Comparison of ENCODE assay signal across 9 cellular contexts in genomic region chr9:122827759-122828090, GRCh38. TPM values are rescaled to one million over a fixed set of nuclear protein-coding genes. Genes with fewer than 3 reads are reported as not detected.
DNase-seq lines count a peak whose midpoint lies in the region; ATAC-seq and TF ChIP-seq lines count a peak whose summit lies in the region.
"Had no signal": no experiment of that assay in that cellular context is flagged by ENCODE, and none has a peak within 500 bp of the region (broad histone marks: within the 10 kb centered on the region; RNA-seq: fewer than 3 reads in every experiment).

No MANE protein-coding gene starts in this region.

- peaks cover 4% of the 10 kb centered on the region for H3K79me1 ChIP-seq in neuronal stem cell (ENCODE audit: low read depth, low read length)

- H3K79me2 ChIP-seq in SK-N-SH (ENCODE audit: insufficient read depth) = peaks cover 52% of the 10 kb centered on the region

- peaks cover 9% of the 10 kb centered on the region for H3F3A ChIP-seq in SK-N-SH (replicated peaks; ENCODE audit: insufficient read depth)

- peak overlapping the region; percentile 44 for H3K18ac ChIP-seq in neuronal stem cell (ENCODE audit: low read length)

- H3K36me3 Mint-ChIP-seq in activated CD4-positive, alpha-beta T cell treated with anti-CD3 and anti-CD28 coated beads, Interleukin-2, amount 10 ng/mL, durations not matched to agents 24 days and 14 days (ENCODE audit: low read depth) = peaks cover 24% of the 10 kb centered on the region

- peak overlapping the region; percentile 92 for H2BK5ac ChIP-seq in neuronal stem cell (ENCODE audit: low read length)

- H3K4me1 ChIP-seq in SK-N-SH (ENCODE audit: control insufficient read depth in 1 of 2, insufficient read depth in 2 of 2, low read depth in 1 of 2, low read length in 1 of 2) = peaks cover 8 to 9% of the 10 kb centered on the region in 2 experiments; a peak in 2 of 4 replicates
- peaks cover 0 to 2% of the 10 kb centered on the region in 2 donors for H3K4me1 ChIP-seq in neuronal stem cell (ENCODE audit: control insufficient read depth in 2 of 2, insufficient read depth in 1 of 2, low read depth in 1 of 2, low read length in 2 of 2)

- no peak for TF ChIP-seq RAD21 in SK-N-SH (IDR thresholded peaks at IDR 0.05; ENCODE audit: low read length)

- CTCF ChIA-PET in SK-N-SH (lab: Yijun Ruan, JAX) = interaction anchor here (0.9 to 2.5 kb wide), 4 partner anchors 17 to 362 kb away, joined by 3 to 12 read pairs (median 4); no protein-coding TSS in a partner anchor

- no peak overlapping the region for H2BK12ac ChIP-seq in neuronal stem cell (ENCODE audit: low read length)

- H4K20me1 ChIP-seq in SK-N-SH (ENCODE audit: insufficient read depth) = no peaks in the 10 kb centered on the region; the same call in 1 of the 2 replicates

- no peaks in the 10 kb centered on the region for H3K9me3 ChIP-seq in SK-N-SH
- H3K9me3 ChIP-seq in neuronal stem cell (replicated peaks in 1 of 2; ENCODE audit: control insufficient read depth in 2 of 2, insufficient read depth in 1 of 2, low read depth in 1 of 2, low read length in 2 of 2) = no peaks in the 10 kb centered on the region

- peak; percentile 8 for ATAC-seq in HG02973 (IDR thresholded peaks at IDR 0.05; ENCODE audit: unreplicated experiment)

- DNase-seq in activated CD4-positive, alpha-beta T cell treated with anti-CD3 and anti-CD28 coated beads, Interleukin-2, amount 10 ng/mL, durations not matched to agents 24 days and 14 days = no peak
- DNase-seq in activated CD4-positive, alpha-beta T cell treated with anti-CD3 and anti-CD28 coated beads for 4 hours = no peak
- DNase-seq in SK-N-SH (no peak), fibroblast of gingiva (ENCODE audit: low read depth) (peak; percentile 27), neuronal stem cell (ENCODE audit: low spot score) (no peak), NK-92 (lab: John Stamatoyannopoulos, UW; ENCODE audit: unreplicated experiment) (no peak), NCI-H2171 treated with DMSO at 0.1 percent for 48 hours (lab: John Stamatoyannopoulos, UW) (no peak)

- no peaks in the 10 kb centered on the region for H3K9me2 ChIP-seq in SK-N-SH

- H3K4ac ChIP-seq in neuronal stem cell (ENCODE audit: low read length) = no peak overlapping the region

- H3K9me3 Mint-ChIP-seq in activated CD4-positive, alpha-beta T cell treated with anti-CD3 and anti-CD28 coated beads, Interleukin-2, amount 10 ng/mL, durations not matched to agents 24 days and 14 days = no peaks in the 10 kb centered on the region

- H3K27me3 Mint-ChIP-seq in activated CD4-positive, alpha-beta T cell treated with anti-CD3 and anti-CD28 coated beads, Interleukin-2, amount 10 ng/mL, durations not matched to agents 24 days and 14 days = no peaks in the 10 kb centered on the region

- peak overlapping the region; percentile 91 to 94 for H3K27ac ChIP-seq in SK-N-SH (ENCODE audit: low read depth in 2 of 2, low read length in 1 of 2)
- H3K27ac ChIP-seq in neuronal stem cell (replicated peaks; ENCODE audit: low read length) = peak overlapping the region; percentile 96

- intact Hi-C loops in activated CD4-positive, alpha-beta T cell treated with anti-CD3 and anti-CD28 coated beads, Interleukin-2, amount 10 ng/mL, durations not matched to agents 24 days and 14 days (cut with micrococcal nuclease) = loop anchor here (1.0 to 5.0 kb wide), 6 partner anchors 19 to 525 kb away; partner anchors contain the start of genes RABGAP1, RC3H2 and ZBTB26

- peaks cover 19 to 20% of the 10 kb centered on the region in 2 experiments for H3K36me3 ChIP-seq in SK-N-SH (replicated peaks in 1 of 2; ENCODE audit: control insufficient read depth in 1 of 2, insufficient read depth in 2 of 2, low read length in 1 of 2)
- H3K36me3 ChIP-seq in neuronal stem cell (replicated peaks in 1 of 2; ENCODE audit: control insufficient read depth in 2 of 2, insufficient read depth in 2 of 2, low read length in 2 of 2) = peaks cover 16 to 36% of the 10 kb centered on the region in 2 donors

- H3K4me1 Mint-ChIP-seq in activated CD4-positive, alpha-beta T cell treated with anti-CD3 and anti-CD28 coated beads, Interleukin-2, amount 10 ng/mL, durations not matched to agents 24 days and 14 days = peaks cover 23% of the 10 kb centered on the region

- peak overlapping the region; percentile 87 for H3K4me2 ChIP-seq in SK-N-SH
- peak overlapping the region; percentile 78 for H3K4me2 ChIP-seq in neuronal stem cell (ENCODE audit: insufficient read depth, low read length, poor library complexity, severe bottlenecking)

- H3K14ac ChIP-seq in neuronal stem cell (ENCODE audit: low read length) = no peak overlapping the region

- 0% methylated on average over 8 of the region's 8 CpGs for WGBS in SK-N-SH (ENCODE audit: low lambda C conversion rate)
- WGBS in neuronal stem cell (ENCODE audit: extremely low coverage in 2 of 2, insufficient read length in 2 of 2, insufficient replicate concordance in 1 of 2), 2 donors = no CpG with 5 or more reads among the region's 8 CpGs

- H4K91ac ChIP-seq in neuronal stem cell (ENCODE audit: low read depth, low read length, poor library complexity) = no peak overlapping the region

- peak overlapping the region; percentile 59 for H3K23ac ChIP-seq in neuronal stem cell (ENCODE audit: low read depth, low read length, poor library complexity)

- H3K27me3 ChIP-seq in SK-N-SH (ENCODE audit: insufficient read depth) (no peaks in the 10 kb centered on the region), neuronal stem cell (ENCODE audit: control insufficient read depth in 3 of 3, insufficient read depth in 3 of 3, low read depth in 1 of 3, low read length in 3 of 3) (no peaks in the 10 kb centered on the region)

- H2BK15ac ChIP-seq in neuronal stem cell (ENCODE audit: low read length) = no peak overlapping the region

- no peak overlapping the region for H2BK120ac ChIP-seq in neuronal stem cell (ENCODE audit: low read depth, low read length)

- H2AK5ac ChIP-seq in neuronal stem cell (ENCODE audit: low read depth, low read length) = peak overlapping the region; percentile 5

- peak overlapping the region; percentile 79 to 93 for H3K4me3 ChIP-seq in SK-N-SH (ENCODE audit: low read depth in 2 of 2, low read length in 1 of 2)
- H3K4me3 ChIP-seq in neuronal stem cell (ENCODE audit: low read length in 2 of 2) = peak overlapping the region; percentile 70 to 90

- no peak; the same call in 1 of the 2 replicates for TF ChIP-seq CTCF in SK-N-SH (IDR thresholded peaks at IDR 0.05)

- POLR2A ChIA-PET in SK-N-SH (lab: Yijun Ruan, JAX) = interaction anchor here (0.9 to 1.4 kb wide), 3 partner anchors 7 to 85 kb away, joined by 3 to 4 read pairs (median 3); partner anchors contain the start of gene ZBTB6

- H3K4me3 Mint-ChIP-seq in activated CD4-positive, alpha-beta T cell treated with anti-CD3 and anti-CD28 coated beads, Interleukin-2, amount 10 ng/mL, durations not matched to agents 24 days and 14 days = peak overlapping the region; percentile 93

- H3K27ac Mint-ChIP-seq in activated CD4-positive, alpha-beta T cell treated with anti-CD3 and anti-CD28 coated beads, Interleukin-2, amount 10 ng/mL, durations not matched to agents 24 days and 14 days = peak overlapping the region; percentile 94

- H2AFZ ChIP-seq in SK-N-SH (ENCODE audit: low read depth) (peak overlapping the region; percentile 100), neuronal stem cell (ENCODE audit: low read length) (peak overlapping the region; percentile 93)

- no peak for TF ChIP-seq EP300 in SK-N-SH (IDR thresholded peaks at IDR 0.05; ENCODE audit: borderline replicate concordance in 1 of 2, low read depth in 1 of 2, low read length in 1 of 2)

- H4K8ac ChIP-seq in neuronal stem cell (ENCODE audit: low read depth, low read length) = no peak overlapping the region

- peak overlapping the region; percentile 88 for H3K9ac ChIP-seq in SK-N-SH
- H3K9ac ChIP-seq in neuronal stem cell (ENCODE audit: low read depth, low read length, poor library complexity) = peak overlapping the region; percentile 94

TF ChIP-seq in SK-N-SH, 30 proteins besides CTCF, POLR2A, EP300 and RAD21:
- TF ChIP-seq MAX (IDR thresholded peaks at IDR 0.05; ENCODE audit: low read depth) = 0 out of 2 replicates have a peak, but pooled peaks have one; percentile 1
- TF ChIP-seq GATA2 (CRISPR knock-in tag; IDR thresholded peaks at IDR 0.05) = no peak

RNA-seq across cellular contexts. Expression of gene PDCL, which starts 0.7 kb away (rescaled TPM):
- total RNA-seq in activated CD4-positive, alpha-beta T cell treated with anti-CD3 and anti-CD28 coated beads, Interleukin-2, amount 10 ng/mL, durations not matched to agents 24 days and 14 days = 21.1 TPM in 2 replicates
- polyA plus RNA-seq in SK-N-SH (2012; rRNA removed) = 11.9 and 12.1 TPM in 2 replicates
- 14.4 and 17.7 TPM in 2 replicates for polyA plus RNA-seq in SK-N-SH (2012; cell fraction: cytosol; rRNA removed)
- polyA plus RNA-seq in SK-N-SH (2012; cell fraction: nucleus; rRNA removed) = 6.3 and 8.1 TPM in 2 replicates
- polyA plus RNA-seq in neuronal stem cell (2013, experiment 1 of 2) = 22.9 TPM
- polyA plus RNA-seq in neuronal stem cell (2013, experiment 2 of 2) = 24.5 TPM

RNA-seq across cellular contexts. Expression of gene OR1K1, which starts 27.8 kb away (rescaled TPM):
- total RNA-seq in activated CD4-positive, alpha-beta T cell treated with anti-CD3 and anti-CD28 coated beads, Interleukin-2, amount 10 ng/mL, durations not matched to agents 24 days and 14 days = not detected in 2 replicates
- not detected in 2 replicates for polyA plus RNA-seq in SK-N-SH (2012; rRNA removed)
- not detected in 2 replicates for polyA plus RNA-seq in SK-N-SH (2012; cell fraction: cytosol; rRNA removed)
- not detected in 2 replicates for polyA plus RNA-seq in SK-N-SH (2012; cell fraction: nucleus; rRNA removed)
- polyA plus RNA-seq in neuronal stem cell (2013, experiment 1 of 2) = not detected
- polyA plus RNA-seq in neuronal stem cell (2013, experiment 2 of 2) = not detected
- total RNA-seq: myocyte had no signal

RNA-seq across cellular contexts. Expression of gene OR5C1, which starts 39.0 kb away (rescaled TPM):
- not detected in 2 replicates for total RNA-seq in activated CD4-positive, alpha-beta T cell treated with anti-CD3 and anti-CD28 coated beads, Interleukin-2, amount 10 ng/mL, durations not matched to agents 24 days and 14 days
- not detected in 2 replicates for polyA plus RNA-seq in SK-N-SH (2012; rRNA removed)
- not detected in 2 replicates for polyA plus RNA-seq in SK-N-SH (2012; cell fraction: cytosol; rRNA removed)
- not detected in 2 replicates for polyA plus RNA-seq in SK-N-SH (2012; cell fraction: nucleus; rRNA removed)
- polyA plus RNA-seq in neuronal stem cell (2013, experiment 1 of 2) = not detected
- polyA plus RNA-seq in neuronal stem cell (2013, experiment 2 of 2) = not detected
- total RNA-seq: myocyte had no signal
